ENCODE assay signal across 1 cellular context in the genomic region with DNA sequence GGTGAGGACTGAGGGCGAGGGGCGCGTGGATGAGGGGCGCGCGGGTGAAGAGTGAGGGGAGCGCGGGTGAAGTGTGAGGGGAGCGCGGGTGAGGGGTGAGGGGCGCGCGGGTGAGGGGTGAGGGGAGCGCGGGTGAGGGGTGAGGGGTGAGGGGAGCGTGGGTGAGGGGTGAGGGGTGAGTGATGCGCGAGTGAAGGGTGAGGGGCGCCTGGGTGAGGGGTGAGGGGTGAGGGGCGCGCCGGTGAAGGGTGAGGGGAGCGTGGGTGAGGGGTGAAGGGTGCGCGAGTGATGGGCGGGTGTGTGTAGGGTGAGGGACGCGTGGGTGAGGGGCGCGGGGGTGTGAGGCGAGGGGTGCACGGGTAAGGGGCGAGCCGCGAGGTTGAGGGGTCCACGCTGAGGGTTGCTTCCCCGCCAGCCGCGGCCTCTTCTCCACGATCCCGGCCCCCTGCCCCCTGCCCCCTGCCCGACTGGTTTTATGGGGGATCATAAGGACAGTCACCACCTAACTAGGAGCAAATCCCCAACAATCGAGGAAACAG.
TF ChIP-seq lines count a peak whose summit lies in the region.

No MANE protein-coding gene starts in this region.

TF ChIP-seq in GM23338, 12 proteins besides CTCF, POLR2A, EP300 and RAD21:
- TF ChIP-seq, protein P1, sequence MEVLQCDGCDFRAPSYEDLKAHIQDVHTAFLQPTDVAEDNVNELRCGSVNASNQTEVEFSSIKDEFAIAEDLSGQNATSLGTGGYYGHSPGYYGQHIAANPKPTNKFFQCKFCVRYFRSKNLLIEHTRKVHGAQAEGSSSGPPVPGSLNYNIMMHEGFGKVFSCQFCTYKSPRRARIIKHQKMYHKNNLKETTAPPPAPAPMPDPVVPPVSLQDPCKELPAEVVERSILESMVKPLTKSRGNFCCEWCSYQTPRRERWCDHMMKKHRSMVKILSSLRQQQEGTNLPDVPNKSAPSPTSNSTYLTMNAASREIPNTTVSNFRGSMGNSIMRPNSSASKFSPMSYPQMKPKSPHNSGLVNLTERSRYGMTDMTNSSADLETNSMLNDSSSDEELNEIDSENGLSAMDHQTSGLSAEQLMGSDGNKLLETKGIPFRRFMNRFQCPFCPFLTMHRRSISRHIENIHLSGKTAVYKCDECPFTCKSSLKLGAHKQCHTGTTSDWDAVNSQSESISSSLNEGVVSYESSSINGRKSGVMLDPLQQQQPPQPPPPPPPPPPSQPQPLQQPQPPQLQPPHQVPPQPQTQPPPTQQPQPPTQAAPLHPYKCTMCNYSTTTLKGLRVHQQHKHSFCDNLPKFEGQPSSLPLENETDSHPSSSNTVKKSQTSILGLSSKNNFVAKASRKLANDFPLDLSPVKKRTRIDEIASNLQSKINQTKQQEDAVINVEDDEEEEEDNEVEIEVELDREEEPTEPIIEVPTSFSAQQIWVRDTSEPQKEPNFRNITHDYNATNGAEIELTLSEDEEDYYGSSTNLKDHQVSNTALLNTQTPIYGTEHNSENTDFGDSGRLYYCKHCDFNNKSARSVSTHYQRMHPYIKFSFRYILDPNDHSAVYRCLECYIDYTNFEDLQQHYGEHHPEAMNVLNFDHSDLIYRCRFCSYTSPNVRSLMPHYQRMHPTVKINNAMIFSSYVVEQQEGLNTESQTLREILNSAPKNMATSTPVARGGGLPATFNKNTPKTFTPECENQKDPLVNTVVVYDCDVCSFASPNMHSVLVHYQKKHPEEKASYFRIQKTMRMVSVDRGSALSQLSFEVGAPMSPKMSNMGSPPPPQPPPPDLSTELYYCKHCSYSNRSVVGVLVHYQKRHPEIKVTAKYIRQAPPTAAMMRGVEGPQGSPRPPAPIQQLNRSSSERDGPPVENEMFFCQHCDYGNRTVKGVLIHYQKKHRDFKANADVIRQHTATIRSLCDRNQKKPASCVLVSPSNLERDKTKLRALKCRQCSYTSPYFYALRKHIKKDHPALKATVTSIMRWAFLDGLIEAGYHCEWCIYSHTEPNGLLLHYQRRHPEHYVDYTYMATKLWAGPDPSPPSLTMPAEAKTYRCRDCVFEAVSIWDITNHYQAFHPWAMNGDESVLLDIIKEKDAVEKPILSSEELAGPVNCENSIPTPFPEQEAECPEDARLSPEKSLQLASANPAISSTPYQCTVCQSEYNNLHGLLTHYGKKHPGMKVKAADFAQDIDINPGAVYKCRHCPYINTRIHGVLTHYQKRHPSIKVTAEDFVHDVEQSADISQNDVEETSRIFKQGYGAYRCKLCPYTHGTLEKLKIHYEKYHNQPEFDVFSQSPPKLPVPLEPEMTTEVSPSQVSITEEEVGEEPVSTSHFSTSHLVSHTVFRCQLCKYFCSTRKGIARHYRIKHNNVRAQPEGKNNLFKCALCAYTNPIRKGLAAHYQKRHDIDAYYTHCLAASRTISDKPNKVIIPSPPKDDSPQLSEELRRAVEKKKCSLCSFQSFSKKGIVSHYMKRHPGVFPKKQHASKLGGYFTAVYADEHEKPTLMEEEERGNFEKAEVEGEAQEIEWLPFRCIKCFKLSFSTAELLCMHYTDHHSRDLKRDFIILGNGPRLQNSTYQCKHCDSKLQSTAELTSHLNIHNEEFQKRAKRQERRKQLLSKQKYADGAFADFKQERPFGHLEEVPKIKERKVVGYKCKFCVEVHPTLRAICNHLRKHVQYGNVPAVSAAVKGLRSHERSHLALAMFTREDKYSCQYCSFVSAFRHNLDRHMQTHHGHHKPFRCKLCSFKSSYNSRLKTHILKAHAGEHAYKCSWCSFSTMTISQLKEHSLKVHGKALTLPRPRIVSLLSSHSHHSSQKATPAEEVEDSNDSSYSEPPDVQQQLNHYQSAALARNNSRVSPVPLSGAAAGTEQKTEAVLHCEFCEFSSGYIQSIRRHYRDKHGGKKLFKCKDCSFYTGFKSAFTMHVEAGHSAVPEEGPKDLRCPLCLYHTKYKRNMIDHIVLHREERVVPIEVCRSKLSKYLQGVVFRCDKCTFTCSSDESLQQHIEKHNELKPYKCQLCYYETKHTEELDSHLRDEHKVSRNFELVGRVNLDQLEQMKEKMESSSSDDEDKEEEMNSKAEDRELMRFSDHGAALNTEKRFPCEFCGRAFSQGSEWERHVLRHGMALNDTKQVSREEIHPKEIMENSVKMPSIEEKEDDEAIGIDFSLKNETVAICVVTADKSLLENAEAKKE (CRISPR knock-in tag; IDR thresholded peaks at IDR 0.05) = no peak
- TF ChIP-seq EZH2 (IDR thresholded peaks at IDR 0.05; ENCODE audit: low read depth, unreplicated experiment) (no peak), NANOG (IDR thresholded peaks at IDR 0.05; ENCODE audit: borderline replicate concordance) (no peak), ZNF331 (CRISPR knock-in tag; IDR thresholded peaks at IDR 0.05; ENCODE audit: low read depth) (no peak), STAT1 (IDR thresholded peaks at IDR 0.05; ENCODE audit: unreplicated experiment) (no peak), CREB1 (CRISPR knock-in tag; IDR thresholded peaks at IDR 0.05; ENCODE audit: low read depth) (no peak), JUNB (IDR thresholded peaks at IDR 0.05; ENCODE audit: unreplicated experiment) (no peak), EZH2phosphoT487 (IDR thresholded peaks at IDR 0.05; ENCODE audit: unreplicated experiment) (no peak), ZNF114 (CRISPR knock-in tag; IDR thresholded peaks at IDR 0.05) (no peak)
- TF ChIP-seq, protein P2, sequence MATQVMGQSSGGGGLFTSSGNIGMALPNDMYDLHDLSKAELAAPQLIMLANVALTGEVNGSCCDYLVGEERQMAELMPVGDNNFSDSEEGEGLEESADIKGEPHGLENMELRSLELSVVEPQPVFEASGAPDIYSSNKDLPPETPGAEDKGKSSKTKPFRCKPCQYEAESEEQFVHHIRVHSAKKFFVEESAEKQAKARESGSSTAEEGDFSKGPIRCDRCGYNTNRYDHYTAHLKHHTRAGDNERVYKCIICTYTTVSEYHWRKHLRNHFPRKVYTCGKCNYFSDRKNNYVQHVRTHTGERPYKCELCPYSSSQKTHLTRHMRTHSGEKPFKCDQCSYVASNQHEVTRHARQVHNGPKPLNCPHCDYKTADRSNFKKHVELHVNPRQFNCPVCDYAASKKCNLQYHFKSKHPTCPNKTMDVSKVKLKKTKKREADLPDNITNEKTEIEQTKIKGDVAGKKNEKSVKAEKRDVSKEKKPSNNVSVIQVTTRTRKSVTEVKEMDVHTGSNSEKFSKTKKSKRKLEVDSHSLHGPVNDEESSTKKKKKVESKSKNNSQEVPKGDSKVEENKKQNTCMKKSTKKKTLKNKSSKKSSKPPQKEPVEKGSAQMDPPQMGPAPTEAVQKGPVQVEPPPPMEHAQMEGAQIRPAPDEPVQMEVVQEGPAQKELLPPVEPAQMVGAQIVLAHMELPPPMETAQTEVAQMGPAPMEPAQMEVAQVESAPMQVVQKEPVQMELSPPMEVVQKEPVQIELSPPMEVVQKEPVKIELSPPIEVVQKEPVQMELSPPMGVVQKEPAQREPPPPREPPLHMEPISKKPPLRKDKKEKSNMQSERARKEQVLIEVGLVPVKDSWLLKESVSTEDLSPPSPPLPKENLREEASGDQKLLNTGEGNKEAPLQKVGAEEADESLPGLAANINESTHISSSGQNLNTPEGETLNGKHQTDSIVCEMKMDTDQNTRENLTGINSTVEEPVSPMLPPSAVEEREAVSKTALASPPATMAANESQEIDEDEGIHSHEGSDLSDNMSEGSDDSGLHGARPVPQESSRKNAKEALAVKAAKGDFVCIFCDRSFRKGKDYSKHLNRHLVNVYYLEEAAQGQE (IDR thresholded peaks at IDR 0.05; ENCODE audit: unreplicated experiment) = no peak
- TF ChIP-seq, protein P3, sequence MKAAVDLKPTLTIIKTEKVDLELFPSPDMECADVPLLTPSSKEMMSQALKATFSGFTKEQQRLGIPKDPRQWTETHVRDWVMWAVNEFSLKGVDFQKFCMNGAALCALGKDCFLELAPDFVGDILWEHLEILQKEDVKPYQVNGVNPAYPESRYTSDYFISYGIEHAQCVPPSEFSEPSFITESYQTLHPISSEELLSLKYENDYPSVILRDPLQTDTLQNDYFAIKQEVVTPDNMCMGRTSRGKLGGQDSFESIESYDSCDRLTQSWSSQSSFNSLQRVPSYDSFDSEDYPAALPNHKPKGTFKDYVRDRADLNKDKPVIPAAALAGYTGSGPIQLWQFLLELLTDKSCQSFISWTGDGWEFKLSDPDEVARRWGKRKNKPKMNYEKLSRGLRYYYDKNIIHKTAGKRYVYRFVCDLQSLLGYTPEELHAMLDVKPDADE (IDR thresholded peaks at IDR 0.05) = no peak
